ENCODE assay signal across 17 cellular contexts in the genomic region with DNA sequence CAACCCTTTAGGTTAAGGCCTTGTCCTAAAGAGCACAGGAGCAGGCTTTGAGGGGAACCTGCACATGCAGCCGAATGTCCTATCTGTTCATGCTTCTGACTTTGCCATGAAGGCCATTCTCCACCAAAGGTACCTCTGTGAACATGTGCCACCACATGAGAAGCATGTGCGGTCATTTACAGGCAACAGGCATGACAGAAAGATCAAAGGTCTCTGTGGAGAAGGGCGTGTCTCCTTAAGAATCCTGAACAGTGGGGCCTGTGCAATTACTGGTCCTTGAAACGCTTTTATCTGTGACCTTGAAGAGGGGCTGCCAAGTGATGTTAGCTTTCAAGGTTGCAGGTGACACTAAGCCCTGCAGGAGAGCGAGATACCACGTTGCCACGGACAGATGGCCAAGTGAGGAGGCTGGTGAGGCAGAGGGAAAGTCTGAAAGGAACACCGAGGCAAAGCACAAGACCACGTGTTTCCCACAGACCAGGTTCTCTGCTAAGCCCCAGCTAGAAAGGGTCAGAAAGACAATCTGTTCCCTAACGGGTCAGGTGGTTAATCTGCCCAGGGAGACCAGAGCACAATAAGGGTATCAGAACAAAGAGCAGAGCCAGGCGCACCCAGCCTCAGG. TPM values are rescaled to one million over a fixed set of nuclear protein-coding genes. Genes with fewer than 3 reads are reported as not detected.
"Had no signal": no experiment of that assay in that cellular context is flagged by ENCODE, and none has a peak within 500 bp of the region (broad histone marks: within the 10 kb centered on the region; RNA-seq: fewer than 3 reads in every experiment).

No MANE protein-coding gene starts in this region.

- H3K4me1 ChIP-seq: gastroesophageal sphincter, thyroid gland had no signal

- H3K4me3 ChIP-seq: gastroesophageal sphincter, thyroid gland had no signal

- H3K36me3 ChIP-seq: gastroesophageal sphincter, thyroid gland had no signal

- H3K9me3 ChIP-seq: gastroesophageal sphincter, thyroid gland had no signal

- H3K27ac ChIP-seq: gastroesophageal sphincter, thyroid gland had no signal

- ATAC-seq: activated CD8-positive, alpha-beta T cell treated with anti-CD3 and anti-CD28 coated beads, Interleukin-2, amount 10 ng/mL, durations not matched to agents 7 days and 5 days; gastroesophageal sphincter; stimulated activated effector memory CD8-positive, alpha-beta T cell treated with anti-CD3 and anti-CD28 coated beads, Interleukin-12 subunit alpha, Interleukin-12 subunit beta, amount 100 ng/mL, for 72 hours had no signal

- DNase-seq: activated CD4-positive, alpha-beta T cell treated with anti-CD3 and anti-CD28 coated beads, Interleukin-2, amount 10 ng/mL, durations not matched to agents 24 days and 14 days; activated CD4-positive, CD25-positive, alpha-beta regulatory T cell; activated CD8-positive, alpha-beta memory T cell treated with anti-CD3 and anti-CD28 coated beads, Interleukin-2, amount 50 U/mL, for 4 hours; activated CD8-positive, alpha-beta T cell treated with anti-CD3 and anti-CD28 coated beads, Interleukin-2, amount 10 ng/mL, durations not matched to agents 7 days and 5 days; activated effector memory CD4-positive, alpha-beta T cell treated with anti-CD3 and anti-CD28 coated beads, Interleukin-2, amount 50 U/mL, for 16 hours; activated T-cell treated with anti-CD3 and anti-CD28 coated beads, Interleukin-2, amount 50 U/mL, for 48 hours; amniotic stem cell; caudate nucleus; hippocampal formation; kidney; mesenchymal stem cell; stimulated activated CD4-positive, alpha-beta T cell treated with anti-CD3 and anti-CD28 coated beads, Interleukin-12 subunit alpha, Interleukin-12 subunit beta, amount 100 ng/mL, for 4 hours; T-helper 2 cell; thyroid gland had no signal

- H3K27me3 ChIP-seq: gastroesophageal sphincter, thyroid gland had no signal

RNA-seq across cellular contexts. Expression of gene POMC, which starts 19.5 kb away (rescaled TPM):
- total RNA-seq: osteocyte had no signal
